Comparison of ENCODE assay signal across 20 cellular contexts in the genomic region with DNA sequence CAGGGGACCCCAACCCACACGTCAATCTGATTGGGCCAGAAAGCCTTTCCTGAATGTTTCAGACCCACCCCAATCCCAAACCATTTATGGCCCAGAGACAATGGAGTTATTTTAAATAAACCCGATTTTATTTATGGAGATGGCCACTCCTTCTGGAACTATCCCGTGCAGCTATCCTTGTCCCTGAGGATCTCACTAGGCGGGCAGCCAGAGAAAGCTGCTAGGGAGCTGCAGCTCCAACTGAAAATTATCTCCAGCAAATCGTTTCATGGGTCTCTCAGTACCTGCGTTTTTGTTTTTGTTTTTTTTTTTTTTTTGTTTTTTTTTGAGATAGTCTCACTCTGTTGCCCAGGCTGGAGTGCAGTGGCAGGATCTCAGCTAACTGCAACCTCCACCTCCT. TPM values are rescaled to one million over a fixed set of nuclear protein-coding genes. Genes with fewer than 3 reads are reported as not detected.
DNase-seq lines count a peak whose midpoint lies in the region; ATAC-seq and TF ChIP-seq lines count a peak whose summit lies in the region.
"Had no signal": no experiment of that assay in that cellular context is flagged by ENCODE, and none has a peak within 500 bp of the region (broad histone marks: within the 10 kb centered on the region; RNA-seq: fewer than 3 reads in every experiment).

No MANE protein-coding gene starts in this region.

- H3K4me1 ChIP-seq in heart right ventricle: peaks cover 0 to 17% (median 0%) of the 10 kb centered on the region in 9 donors
- peaks cover 0 to 9% of the 10 kb centered on the region in 2 donors for H3K4me1 ChIP-seq in right atrium auricular region
- H3K4me1 ChIP-seq in testis: peaks cover 24% of the 10 kb centered on the region
- peaks cover 4% of the 10 kb centered on the region for H3K4me1 ChIP-seq in A673 (ENCODE audit: insufficient read depth, low read length, poor library complexity, severe bottlenecking)

- WGBS in heart right ventricle, 2 donors: 50 to 58% methylated on average over 6 of the region's 6 CpGs
- 41 to 44% methylated on average over 6 of the region's 6 CpGs for WGBS in testis, 2 donors

- intact Hi-C loops in heart right ventricle (cut with DNase I) (loop anchor here in 4 of 10 donors (5.0 to 10.0 kb wide), 4 partner anchors 83 to 325 kb away; no protein-coding TSS in a partner anchor), sciatic nerve (cut with DNase I) (loop anchor here (5.0 kb wide), 1 partner anchor 325 kb away; no protein-coding TSS in a partner anchor), testis (cut with DNase I; ENCODE audit: low total_unique reads) (loop anchor here (5.0 kb wide), 2 partner anchors 150 to 325 kb away; no protein-coding TSS in a partner anchor), A673 (cut with micrococcal nuclease; ENCODE audit: unreplicated experiment) (no loop called here)

- no TSS peak for BruUV-seq in A673 (replicated peaks; lab: Mats Ljungman, UMichigan)

- H3K36me3 ChIP-seq in heart right ventricle: peaks cover 0 to 7% (median 0%) of the 10 kb centered on the region in 9 donors
- no peaks in the 10 kb centered on the region for H3K36me3 ChIP-seq in right atrium auricular region
- no peaks in the 10 kb centered on the region for H3K36me3 ChIP-seq in testis (ENCODE audit: low read depth, missing control alignments)
- H3K36me3 ChIP-seq in A673 (ENCODE audit: insufficient read depth, low read length, poor library complexity, severe bottlenecking): no peaks in the 10 kb centered on the region

- H3K9me3 ChIP-seq in heart right ventricle: no peaks in the 10 kb centered on the region
- H3K9me3 ChIP-seq in right atrium auricular region: no peaks in the 10 kb centered on the region
- H3K9me3 ChIP-seq in testis: no peaks in the 10 kb centered on the region
- H3K9me3 ChIP-seq in A673 (ENCODE audit: low read depth, low read length, poor library complexity, severe bottlenecking): no peaks in the 10 kb centered on the region
- H3K9me3 ChIP-seq: A549 had no signal

- no peaks in the 10 kb centered on the region for H3K27me3 ChIP-seq in heart right ventricle
- no peaks in the 10 kb centered on the region for H3K27me3 ChIP-seq in right atrium auricular region
- no peaks in the 10 kb centered on the region for H3K27me3 ChIP-seq in testis
- H3K27me3 ChIP-seq in A673 (replicated peaks; ENCODE audit: insufficient read depth, low read depth, low read length, poor library complexity): no peaks in the 10 kb centered on the region

- DNase-seq in heart right ventricle: peak; percentile 36 to 50
- no peak for DNase-seq in right atrium auricular region (ENCODE audit: low spot score)
- peak; percentile 22 for DNase-seq in fibroblast of peridontal ligament (ENCODE audit: extremely low read depth)
- DNase-seq in sciatic nerve (ENCODE audit: low spot score): peak; percentile 79
- peak; percentile 76 for DNase-seq in testis
- DNase-seq in A673 (ENCODE audit: low spot score): no peak
- DNase-seq: 8988T; C1 segment of cervical spinal cord; Calu3; CD4-positive, alpha-beta memory T cell; COR-L47; DMS53; DMS79 treated with DMSO at 0.1 percent for 48 hours; GF-D8; H9 had no signal

- TF ChIP-seq CTCF in heart right ventricle (IDR thresholded peaks at IDR 0.05) (no peak), right atrium auricular region (IDR thresholded peaks at IDR 0.05) (no peak), testis (IDR thresholded peaks at IDR 0.05) (no peak), A673 (conservative IDR thresholded peaks at IDR 0.05; ENCODE audit: low read depth, low read length) (no peak)

- H3K4me3 ChIP-seq in heart right ventricle: no peak overlapping the region
- no peak overlapping the region for H3K4me3 ChIP-seq in right atrium auricular region
- no peak overlapping the region for H3K4me3 ChIP-seq in testis
- H3K4me3 ChIP-seq in A673 (ENCODE audit: low read depth, low read length, poor library complexity, severe bottlenecking): no peak overlapping the region
- H3K4me3 ChIP-seq: A549, GM23338 had no signal

- CTCF ChIA-PET in A673 (lab: Charles Lee): no interaction called here

- ATAC-seq in heart right ventricle (no peak), sciatic nerve (peak; percentile 42), GM18907 (IDR thresholded peaks at IDR 0.05; ENCODE audit: unreplicated experiment) (no peak)
- ATAC-seq: A549, GM23338, HCT116 had no signal

- POLR2A ChIA-PET in A673 (lab: Charles Lee; ENCODE audit: low non-redundant PET): no interaction called here

- no peak for TF ChIP-seq POLR2A in testis (IDR thresholded peaks at IDR 0.05)

- H3K27ac ChIP-seq in heart right ventricle (no peak overlapping the region), right atrium auricular region (no peak overlapping the region), testis (peak overlapping the region; percentile 59 to 69), A673 (ENCODE audit: low read depth, low read length, poor library complexity, severe bottlenecking) (no peak overlapping the region)
- H3K27ac ChIP-seq: A549 had no signal

RNA-seq across cellular contexts. Expression of a gene that starts 23.0 kb away (rescaled TPM):
- total RNA-seq in heart right ventricle (1 to 10 TPM in 6 of 10 donors, under 1 TPM in 4; 0.40 to 1.6 (median 1.1) TPM), right atrium auricular region (1 to 10 TPM; 1.5 to 2.2 TPM), sciatic nerve (4.9 TPM), testis (1 to 10 TPM; 6.4 to 8.2 TPM), A673 (2021) (0.24 and 0.39 TPM in 2 replicates)
- polyA plus RNA-seq in heart right ventricle (1 to 10 TPM in 1 of 2 donors, under 1 TPM in 1; 0.97 to 1.5 TPM), testis (ENCODE audit: insufficient read depth, low read depth, low replicate concordance) (3.7 TPM)
- total RNA-seq: Calu3; CD4-positive, alpha-beta memory T cell; G401 had no signal
- polyA plus RNA-seq: CD4-positive, alpha-beta memory T cell had no signal

RNA-seq across cellular contexts. Expression of a gene that starts 35.1 kb away (rescaled TPM):
- total RNA-seq in heart right ventricle: 10 to 100 TPM in 3 of 10 donors, 1 to 10 TPM in 7; 4.5 to 20.8 (median 7.0) TPM
- 1 to 10 TPM; 2.9 to 5.1 TPM for polyA plus RNA-seq in heart right ventricle
- 1 to 10 TPM; 2.7 to 5.5 TPM for total RNA-seq in right atrium auricular region
- total RNA-seq in sciatic nerve: 3.3 TPM
- total RNA-seq in testis: 10 to 100 TPM; 41.4 to 47.0 TPM
- 23.6 TPM for polyA plus RNA-seq in testis (ENCODE audit: insufficient read depth, low read depth, low replicate concordance)
- 7.6 and 11.9 TPM in 2 replicates for total RNA-seq in A673 (2021)
- total RNA-seq: CD4-positive, alpha-beta memory T cell had no signal
- polyA plus RNA-seq: CD4-positive, alpha-beta memory T cell had no signal

RNA-seq across cellular contexts. Expression of a gene that starts 52.4 kb away (rescaled TPM):
- total RNA-seq in heart right ventricle (1 to 10 TPM; 2.3 to 4.5 (median 3.6) TPM), right atrium auricular region (1 to 10 TPM; 3.3 to 4.2 TPM), sciatic nerve (10.8 TPM), testis (10 to 100 TPM; 10.6 to 11.1 TPM), A673 (2021) (6.3 TPM in 2 replicates)
- polyA plus RNA-seq in heart right ventricle (1 to 10 TPM; 1.7 to 8.6 TPM), testis (ENCODE audit: insufficient read depth, low read depth, low replicate concordance) (5.5 TPM)

Comparison
In these comparisons a context has a peak if more than half of its experiments do, and no peak if none do; other contexts are left out.
1. DNase-seq: peak in heart right ventricle (2 of 2), fibroblast of peridontal ligament (single experiment), sciatic nerve (single experiment) and testis (single experiment); none in right atrium auricular region (single experiment) and A673 (single experiment).
2. H3K27ac ChIP-seq: peak in testis (2 of 2); none in heart right ventricle (0 of 10), right atrium auricular region (0 of 2) and A673 (single experiment).